13 cellular contexts compared by ENCODE assay signal in the genomic region with DNA sequence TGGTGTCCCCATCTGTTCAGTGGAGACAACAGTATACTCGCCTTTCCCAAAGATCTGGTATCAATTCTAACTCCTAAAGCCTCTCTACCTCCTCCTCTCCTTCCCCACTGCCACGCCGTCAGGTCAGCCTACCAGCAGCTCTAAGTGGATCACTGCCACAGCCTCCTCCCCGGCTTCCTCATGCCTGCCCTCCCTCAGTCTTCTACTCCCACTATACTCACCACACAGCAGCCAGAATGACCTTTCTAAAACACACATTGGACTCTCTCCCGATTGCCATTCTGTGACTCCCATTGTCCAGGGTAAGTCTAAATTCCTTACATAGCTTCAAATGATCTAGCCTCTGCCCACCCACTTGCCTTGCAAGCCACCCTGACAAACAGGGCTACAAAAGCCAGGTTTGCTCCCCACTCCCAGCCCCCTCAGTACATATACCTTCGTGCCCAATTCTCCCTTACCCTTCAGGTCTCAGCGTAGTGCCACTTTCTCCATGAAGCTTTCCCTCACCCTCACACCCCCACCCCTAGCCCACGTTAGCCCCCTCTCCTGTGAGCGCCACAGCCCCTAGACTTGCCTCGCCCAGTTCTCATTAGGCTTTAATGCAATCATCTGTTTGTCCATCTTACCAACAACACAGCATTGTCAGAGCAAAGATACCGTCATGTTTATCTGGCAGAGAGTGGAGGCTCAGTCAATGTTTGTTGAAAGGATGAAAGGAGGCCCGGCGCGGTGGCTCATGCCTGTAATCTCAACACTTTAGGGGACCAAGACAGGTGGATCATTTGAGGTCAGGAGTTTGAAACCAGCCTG. TPM values are rescaled to one million over a fixed set of nuclear protein-coding genes. Genes with fewer than 3 reads are reported as not detected.
DNase-seq lines count a peak whose midpoint lies in the region; ATAC-seq and TF ChIP-seq lines count a peak whose summit lies in the region.
"Had no signal": no experiment of that assay in that cellular context is flagged by ENCODE, and none has a peak within 500 bp of the region (broad histone marks: within the 10 kb centered on the region; RNA-seq: fewer than 3 reads in every experiment).

No MANE protein-coding gene starts in this region.

- no peak overlapping the region for H3K4me3 Mint-ChIP-seq in endothelial cell (ENCODE audit: unreplicated experiment)
- no peak overlapping the region for H3K4me3 Mint-ChIP-seq in naive thymus-derived CD4-positive, alpha-beta T cell
- H3K4me3 Mint-ChIP-seq: activated naive CD4-positive, alpha-beta T cell treated with anti-CD3 and anti-CD28 coated beads, Interleukin-2, amount 10 ng/mL, durations not matched to agents 7 days and 5 days; B cell had no signal

- H3K27ac ChIP-seq in RWPE2 (ENCODE audit: poor library complexity, severe bottlenecking), result no peak overlapping the region
- H3K27ac ChIP-seq in naive thymus-derived CD4-positive, alpha-beta T cell (ENCODE audit: low read depth, low read length), result no peak overlapping the region

- no peaks in the 10 kb centered on the region for H3K4me1 ChIP-seq in RWPE2 (ENCODE audit: insufficient read depth, poor library complexity, severe bottlenecking)
- H3K4me1 ChIP-seq in naive thymus-derived CD4-positive, alpha-beta T cell (ENCODE audit: control insufficient read depth in 2 of 2, insufficient read depth in 2 of 2, low read length in 2 of 2), result peaks cover 0 to 3% of the 10 kb centered on the region in 2 donors

- intact Hi-C loops in naive thymus-derived CD4-positive, alpha-beta T cell (cut with micrococcal nuclease), result no loop called here

- peaks cover 21% of the 10 kb centered on the region for H3K36me3 Mint-ChIP-seq in endothelial cell (ENCODE audit: low read depth, unreplicated experiment)
- H3K36me3 Mint-ChIP-seq in naive thymus-derived CD4-positive, alpha-beta T cell, result peaks cover 8 to 27% (median 9%) of the 10 kb centered on the region in 5 donors

- DNase-seq in Ammon's horn (ENCODE audit: low spot score) (peak; percentile 5), RWPE2 (ENCODE audit: low spot score) (peak; percentile 42), endothelial cell (ENCODE audit: low spot score) (no peak), omental fat pad (ENCODE audit: low spot score) (no peak), DMS53 treated with DMSO at 0.1 percent for 48 hours (lab: John Stamatoyannopoulos, UW; ENCODE audit: unreplicated experiment) (no peak)
- DNase-seq in naive thymus-derived CD4-positive, alpha-beta T cell, result no peak
- DNase-seq: activated naive CD4-positive, alpha-beta T cell treated with anti-CD3 and anti-CD28 coated beads, Interleukin-2, amount 10 ng/mL, durations not matched to agents 7 days and 5 days; DMS79 treated with DMSO at 0.1 percent for 48 hours; MM.1S had no signal

- H3K9me3 ChIP-seq in RWPE2 (ENCODE audit: severe bottlenecking), result no peaks in the 10 kb centered on the region
- no peaks in the 10 kb centered on the region for H3K9me3 ChIP-seq in naive thymus-derived CD4-positive, alpha-beta T cell (ENCODE audit: control insufficient read depth in 2 of 3, low read length in 3 of 3)
- H3K9me3 ChIP-seq: tibial nerve had no signal

- no peaks in the 10 kb centered on the region for H3K9me3 Mint-ChIP-seq in endothelial cell (ENCODE audit: unreplicated experiment)
- H3K9me3 Mint-ChIP-seq in naive thymus-derived CD4-positive, alpha-beta T cell, result no peaks in the 10 kb centered on the region
- H3K9me3 Mint-ChIP-seq: activated naive CD4-positive, alpha-beta T cell treated with anti-CD3 and anti-CD28 coated beads, Interleukin-2, amount 10 ng/mL, durations not matched to agents 7 days and 5 days had no signal

- H3K27ac Mint-ChIP-seq in endothelial cell (ENCODE audit: unreplicated experiment), result peak overlapping the region; percentile 62
- peak overlapping the region in 2 of 9 donors; percentile 21 to 59 for H3K27ac Mint-ChIP-seq in naive thymus-derived CD4-positive, alpha-beta T cell
- H3K27ac Mint-ChIP-seq: activated naive CD4-positive, alpha-beta T cell treated with anti-CD3 and anti-CD28 coated beads, Interleukin-2, amount 10 ng/mL, durations not matched to agents 7 days and 5 days; B cell had no signal

- POLR2A ChIA-PET in naive thymus-derived CD4-positive, alpha-beta T cell (lab: Charles Lee), result no interaction called here

- ATAC-seq in RWPE2 (ENCODE audit: low read depth) (no peak), omental fat pad (ENCODE audit: low FRiP score) (peak; percentile 32), GM19023 (IDR thresholded peaks at IDR 0.05; ENCODE audit: unreplicated experiment) (no peak), GM18873 (IDR thresholded peaks at IDR 0.05; ENCODE audit: low FRiP score, unreplicated experiment) (no peak)
- ATAC-seq in naive thymus-derived CD4-positive, alpha-beta T cell, result no peak

- no peaks in the 10 kb centered on the region for H3K27me3 ChIP-seq in RWPE2 (ENCODE audit: insufficient read depth, poor library complexity, severe bottlenecking)
- H3K27me3 ChIP-seq in naive thymus-derived CD4-positive, alpha-beta T cell (ENCODE audit: control insufficient read depth in 2 of 2, insufficient read depth in 2 of 2, low read length in 2 of 2), result no peaks in the 10 kb centered on the region
- H3K27me3 ChIP-seq: tibial nerve had no signal

- TF ChIP-seq CTCF in RWPE2 (IDR thresholded peaks at IDR 0.05; ENCODE audit: poor library complexity, severe bottlenecking), result no peak
- no peak for TF ChIP-seq CTCF in endothelial cell (IDR thresholded peaks at IDR 0.05; ENCODE audit: unreplicated experiment)
- TF ChIP-seq CTCF in omental fat pad (IDR thresholded peaks at IDR 0.05), result no peak

- peaks cover 45% of the 10 kb centered on the region for H3K4me1 Mint-ChIP-seq in endothelial cell (ENCODE audit: unreplicated experiment)
- peaks cover 0 to 15% (median 5%) of the 10 kb centered on the region in 7 donors for H3K4me1 Mint-ChIP-seq in naive thymus-derived CD4-positive, alpha-beta T cell

- peaks cover 12% of the 10 kb centered on the region for H3K36me3 ChIP-seq in RWPE2 (ENCODE audit: low read depth)
- H3K36me3 ChIP-seq in naive thymus-derived CD4-positive, alpha-beta T cell (ENCODE audit: control insufficient read depth in 2 of 3, insufficient read depth in 3 of 3, low read length in 3 of 3), result peaks cover 3 to 40% (median 12%) of the 10 kb centered on the region in 3 experiments

- H3K4me3 ChIP-seq in RWPE2 (ENCODE audit: severe bottlenecking), result no peak overlapping the region
- H3K4me3 ChIP-seq in naive thymus-derived CD4-positive, alpha-beta T cell (ENCODE audit: low read length), result no peak overlapping the region
- H3K4me3 ChIP-seq: tibial nerve had no signal

- H3K27me3 Mint-ChIP-seq in endothelial cell (ENCODE audit: unreplicated experiment), result peaks cover 5% of the 10 kb centered on the region
- H3K27me3 Mint-ChIP-seq in naive thymus-derived CD4-positive, alpha-beta T cell, result no peaks in the 10 kb centered on the region
- H3K27me3 Mint-ChIP-seq: activated naive CD4-positive, alpha-beta T cell treated with anti-CD3 and anti-CD28 coated beads, Interleukin-2, amount 10 ng/mL, durations not matched to agents 7 days and 5 days; B cell had no signal

- CTCF ChIA-PET in naive thymus-derived CD4-positive, alpha-beta T cell (lab: Charles Lee), result interaction anchor here (0.7 to 8.6 kb wide), 3 partner anchors 61 to 71 kb away, joined by 3 to 93 read pairs (median 4); no protein-coding TSS in a partner anchor

RNA-seq across cellular contexts. Expression of gene SEMA7A, which starts 9.5 kb away (rescaled TPM):
- total RNA-seq in endothelial cell (ENCODE audit: unreplicated experiment), result 41.4 TPM
- 1 to 10 TPM; 1.2 to 7.6 (median 3.4) TPM for total RNA-seq in omental fat pad
- total RNA-seq in naive thymus-derived CD4-positive, alpha-beta T cell, result 10 to 100 TPM in 2 of 5 experiments, 1 to 10 TPM in 3; 1.6 to 15.7 (median 5.0) TPM
- polyA plus RNA-seq in naive thymus-derived CD4-positive, alpha-beta T cell, result not detected

RNA-seq across cellular contexts. Expression of gene UBL7, which starts 17.7 kb away (rescaled TPM):
- total RNA-seq in endothelial cell (ENCODE audit: unreplicated experiment), result 79.9 TPM
- total RNA-seq in omental fat pad, result 10 to 100 TPM; 28.0 to 39.2 (median 34.8) TPM
- 10 to 100 TPM; 20.2 to 50.7 (median 40.6) TPM for total RNA-seq in naive thymus-derived CD4-positive, alpha-beta T cell
- 100 to 1,000 TPM; 108 to 127 TPM for polyA plus RNA-seq in naive thymus-derived CD4-positive, alpha-beta T cell

Comparison
In these comparisons a context has a peak if more than half of its experiments do, and no peak if none do; other contexts are left out.
1. DNase-seq: peak in Ammon's horn (single experiment) and RWPE2 (single experiment); none in endothelial cell (single experiment), omental fat pad (single experiment), naive thymus-derived CD4-positive, alpha-beta T cell (0 of 9) and DMS53 treated with DMSO at 0.1 percent for 48 hours (single experiment).